ENCODE assay signal across 14 cellular contexts in the genomic region with DNA sequence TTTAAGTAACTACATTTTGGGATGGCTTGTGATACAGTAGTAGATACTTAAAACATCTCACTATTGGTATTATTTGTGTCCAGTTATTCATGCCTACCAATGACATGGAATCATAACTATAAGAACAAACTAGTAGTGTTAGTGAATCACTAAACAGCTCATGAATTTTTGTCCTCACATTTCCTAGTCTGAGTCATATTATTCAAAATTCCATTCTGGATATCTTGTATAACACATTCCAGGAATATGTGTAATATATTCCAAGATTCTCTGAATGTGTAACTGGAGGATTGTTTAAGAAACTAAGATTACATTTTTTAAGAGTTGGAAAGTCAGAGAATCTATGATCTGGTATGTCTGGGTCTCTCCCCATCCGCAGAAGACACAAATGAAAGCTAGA.
DNase-seq lines count a peak whose midpoint lies in the region; TF ChIP-seq lines count a peak whose summit lies in the region.
"Had no signal": no experiment of that assay in that cellular context is flagged by ENCODE, and none has a peak within 500 bp of the region (broad histone marks: within the 10 kb centered on the region; RNA-seq: fewer than 3 reads in every experiment).

No MANE protein-coding gene starts in this region.

- H3K9ac ChIP-seq in adipocyte (ENCODE audit: low read length) = no peak overlapping the region
- H3K9ac ChIP-seq: neural progenitor cell had no signal

- H3K9me3 ChIP-seq in adipocyte (ENCODE audit: control insufficient read depth, low read length) = peaks cover 4% of the 10 kb centered on the region

- TF ChIP-seq CTCF in foreskin fibroblast (IDR thresholded peaks at IDR 0.05; ENCODE audit: low read depth, low read length) = no peak

- H3K4me1 ChIP-seq in adipocyte (ENCODE audit: control insufficient read depth, insufficient read depth, low read length) = peaks cover 27% of the 10 kb centered on the region

- H3K27me3 ChIP-seq in adipocyte (replicated peaks; ENCODE audit: control insufficient read depth, insufficient read depth, low read length) (no peaks in the 10 kb centered on the region), H7 (ENCODE audit: control insufficient read depth, insufficient read depth, low read length) (no peaks in the 10 kb centered on the region)
- H3K27me3 ChIP-seq: neural progenitor cell had no signal

- H3K4me3 ChIP-seq in adipocyte (ENCODE audit: low read length) (peak overlapping the region; percentile 45), foreskin fibroblast (ENCODE audit: low read depth in 1 of 2, low read length in 2 of 2) (no peak overlapping the region), H7 (ENCODE audit: insufficient read depth, low read depth, low read length) (no peak overlapping the region)
- H3K4me3 ChIP-seq: neural progenitor cell had no signal

- DNase-seq in HCEC 1CT (peak; percentile 95), adipocyte (ENCODE audit: low read depth) (peak; percentile 81), foreskin fibroblast (peak; percentile 64 to 80), stromal cell of bone marrow (ENCODE audit: low read depth) (peak; percentile 82), islet precursor cell (no peak), H7 (no peak), Ammon's horn (ENCODE audit: low spot score) (no peak), GOT3 (lab: John Stamatoyannopoulos, UW) (no peak)
- DNase-seq: DMS79 treated with DMSO at 0.1 percent for 48 hours; effector CD8-positive, alpha-beta T cell; NCI-H1694; stimulated activated CD4-positive, alpha-beta T cell treated with anti-CD3 and anti-CD28 coated beads, Interleukin-1b, Interleukin-23, amount 100 ng/mL, for 48 hours; stimulated activated naive CD4-positive, alpha-beta T cell treated with Interleukin-2 at 50 U/mL for 16 hours had no signal

- H3K36me3 ChIP-seq in adipocyte (ENCODE audit: control insufficient read depth, insufficient read depth, low read length, severe bottlenecking) (no peaks in the 10 kb centered on the region), H7 (replicated peaks; ENCODE audit: control insufficient read depth, insufficient read depth, low read length) (no peaks in the 10 kb centered on the region)
- H3K36me3 ChIP-seq: neural progenitor cell had no signal

Comparison
In these comparisons a context has a peak if more than half of its experiments do, and no peak if none do; other contexts are left out.
1. DNase-seq: peak in HCEC 1CT (single experiment), adipocyte (single experiment), foreskin fibroblast (2 of 2) and stromal cell of bone marrow (single experiment); none in islet precursor cell (single experiment), H7 (single experiment), Ammon's horn (single experiment) and GOT3 (single experiment).